Comparison of ENCODE assay signal across 1 cellular context in the genomic region with DNA sequence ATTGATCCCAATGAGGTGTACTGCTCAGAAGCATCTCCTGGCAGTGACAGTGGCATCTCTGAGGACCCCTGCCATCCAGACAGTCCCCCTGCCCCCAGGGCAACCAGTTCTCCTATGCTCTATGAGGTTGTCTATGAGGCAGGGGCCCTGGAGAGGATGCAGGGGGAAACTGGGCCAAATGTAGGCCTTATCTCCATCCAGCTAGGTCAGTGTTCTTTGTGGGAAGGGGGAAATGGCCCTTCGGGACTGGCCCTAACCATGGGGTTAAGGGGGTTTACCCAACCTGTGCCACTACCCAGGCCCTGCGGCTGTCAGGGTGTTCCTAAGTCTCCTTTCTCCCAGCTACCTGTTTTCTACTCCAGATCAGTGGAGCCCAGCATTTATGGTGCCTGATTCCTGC.
TF ChIP-seq lines count a peak whose summit lies in the region.

No MANE protein-coding gene starts in this region.

TF ChIP-seq in IMR-90, 13 proteins besides CTCF, POLR2A, EP300 and RAD21:
- TF ChIP-seq MXI1 (IDR thresholded peaks at IDR 0.05; ENCODE audit: borderline replicate concordance, low read depth, low read length) (no peak), MAFK (IDR thresholded peaks at IDR 0.05; ENCODE audit: low read depth, low read length) (no peak), RCOR1 (IDR thresholded peaks at IDR 0.05; ENCODE audit: insufficient replicate concordance, low read length) (no peak), RFX5 (IDR thresholded peaks at IDR 0.05; ENCODE audit: low read depth, low read length) (no peak), NFE2L2 (IDR thresholded peaks at IDR 0.05; ENCODE audit: low read depth, low read length) (no peak), FOS (IDR thresholded peaks at IDR 0.05; ENCODE audit: low read depth, low read length) (no peak), CEBPB (IDR thresholded peaks at IDR 0.05; ENCODE audit: low read depth, low read length) (no peak), CHD1 (IDR thresholded peaks at IDR 0.05; ENCODE audit: low read depth, low read length) (no peak)
- TF ChIP-seq, protein P1, sequence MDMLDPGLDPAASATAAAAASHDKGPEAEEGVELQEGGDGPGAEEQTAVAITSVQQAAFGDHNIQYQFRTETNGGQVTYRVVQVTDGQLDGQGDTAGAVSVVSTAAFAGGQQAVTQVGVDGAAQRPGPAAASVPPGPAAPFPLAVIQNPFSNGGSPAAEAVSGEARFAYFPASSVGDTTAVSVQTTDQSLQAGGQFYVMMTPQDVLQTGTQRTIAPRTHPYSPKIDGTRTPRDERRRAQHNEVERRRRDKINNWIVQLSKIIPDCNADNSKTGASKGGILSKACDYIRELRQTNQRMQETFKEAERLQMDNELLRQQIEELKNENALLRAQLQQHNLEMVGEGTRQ (IDR thresholded peaks at IDR 0.05; ENCODE audit: low read depth, low read length): no peak
